In the genomic region with DNA sequence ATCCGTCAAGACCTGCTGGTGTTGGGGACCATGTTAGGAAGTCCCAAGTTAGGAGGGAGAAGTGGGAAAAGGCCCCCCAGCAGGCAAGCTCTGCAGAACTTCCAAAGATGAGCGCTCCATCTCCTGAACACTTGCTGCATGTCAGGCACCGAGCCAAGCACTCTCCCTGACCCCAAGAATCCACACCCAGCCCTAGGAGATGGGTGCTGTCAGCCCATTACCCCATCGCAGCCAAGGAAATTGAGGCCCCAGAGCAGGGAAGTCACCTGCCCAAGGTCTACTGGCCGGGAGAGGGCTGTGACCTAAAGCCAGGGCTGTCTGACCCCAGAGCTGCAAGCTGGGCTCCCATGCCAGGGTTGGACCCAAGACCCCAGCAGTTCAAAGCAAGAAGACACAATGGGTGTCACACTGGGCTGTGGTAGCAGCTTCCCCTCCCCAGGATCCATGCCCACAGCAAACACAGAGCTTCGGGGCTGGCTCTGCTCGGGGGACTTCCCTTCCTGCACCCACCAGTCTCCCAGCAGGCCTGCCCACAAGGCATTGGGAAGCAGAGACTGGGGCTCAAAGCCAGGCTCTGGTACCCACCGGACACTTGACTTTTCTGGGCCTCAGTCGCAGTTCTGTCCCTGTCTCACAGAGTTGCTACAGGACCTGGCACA, we compare ENCODE assay signal across 1 cellular context.
TF ChIP-seq lines count a peak whose summit lies in the region.

No MANE protein-coding gene starts in this region.

TF ChIP-seq in IMR-90, 13 proteins besides CTCF, POLR2A, EP300 and RAD21 (continued from another document):
- TF ChIP-seq NFE2L2 (IDR thresholded peaks at IDR 0.05; ENCODE audit: low read depth, low read length) (no peak), USF2 (IDR thresholded peaks at IDR 0.05; ENCODE audit: low read depth, low read length) (no peak), RCOR1 (IDR thresholded peaks at IDR 0.05; ENCODE audit: insufficient replicate concordance, low read length) (no peak), BHLHE40 (IDR thresholded peaks at IDR 0.05; ENCODE audit: low read depth, low read length) (no peak), CHD1 (IDR thresholded peaks at IDR 0.05; ENCODE audit: low read depth, low read length) (no peak), CEBPB (IDR thresholded peaks at IDR 0.05; ENCODE audit: low read depth, low read length) (no peak)
